Comparison of ENCODE assay signal across 19 cellular contexts in genomic region chr16:85369060-85369459, GRCh38.
DNase-seq lines count a peak whose midpoint lies in the region; ATAC-seq, FAIRE-seq and TF ChIP-seq lines count a peak whose summit lies in the region.
"Had no signal": no experiment of that assay in that cellular context is flagged by ENCODE, and none has a peak within 500 bp of the region (broad histone marks: within the 10 kb centered on the region; RNA-seq: fewer than 3 reads in every experiment).

No MANE protein-coding gene starts in this region.

- H2AK5ac ChIP-seq in trophoblast cell (ENCODE audit: low read length) = peak overlapping the region; percentile 51

- no peak overlapping the region for H3K4me2 ChIP-seq in HepG2 (ENCODE audit: low read depth, low read length)
- H3K4me2 ChIP-seq in trophoblast cell (ENCODE audit: low read length) = no peak overlapping the region

- WGBS in HepG2 (ENCODE audit: low lambda C conversion rate) = 29% methylated on average over 7 of the region's 7 CpGs
- 83% methylated on average over 1 of the region's 7 CpGs for WGBS in right lobe of liver (ENCODE audit: insufficient coverage, low coverage, low lambda C conversion rate, missing lambda C conversion rate)
- WGBS in adrenal gland, 4 donors = 60 to 82% (median 64%) methylated on average over 7 of the region's 7 CpGs
- WGBS in trophoblast cell (ENCODE audit: extremely low coverage, insufficient coverage, insufficient read length) = no CpG with 5 or more reads among the region's 7 CpGs

- H4K12ac ChIP-seq in trophoblast cell (ENCODE audit: low read depth, low read length) = no peak overlapping the region

- TF ChIP-seq POLR2A in HepG2 (IDR thresholded peaks at IDR 0.05; ENCODE audit: insufficient read depth in 1 of 2, low read depth in 2 of 2, low read length in 2 of 2) (no peak), right lobe of liver (IDR thresholded peaks at IDR 0.05) (no peak), adrenal gland (IDR thresholded peaks at IDR 0.05) (no peak)

- DNase-seq in HepG2 (ENCODE audit: low spot score) = no peak
- no peak for DNase-seq in right lobe of liver
- no peak for DNase-seq in adrenal gland
- no peak for DNase-seq in trophoblast cell
- no peak for DNase-seq in activated gamma-delta T cell (lab: John Stamatoyannopoulos, UW)
- no peak for DNase-seq in COLO829 (ENCODE audit: low spot score)
- no peak for DNase-seq in HTR-8/SVneo (ENCODE audit: insufficient read length, low spot score)
- DNase-seq: 8988T; Calu3; CD4-positive, alpha-beta memory T cell; DMS79 treated with DMSO at 0.1 percent for 48 hours; GF-D8; IMR-90; KBM-7 had no signal

- no peaks in the 10 kb centered on the region; the same call in 1 of the 2 replicates for H4K20me1 ChIP-seq in HepG2 (ENCODE audit: insufficient read depth, low read length)

- peak overlapping the region; percentile 6 for H3K14ac ChIP-seq in trophoblast cell (ENCODE audit: low read length)

- POLR2A ChIA-PET in HepG2 (lab: Yijun Ruan, JAX) = no interaction called here

- H2AFZ ChIP-seq in HepG2 (ENCODE audit: low read length) (no peak overlapping the region), trophoblast cell (ENCODE audit: insufficient read depth, low read length, poor library complexity) (no peak overlapping the region)
- H2AFZ ChIP-seq: GM23248 had no signal

- H4K91ac ChIP-seq in trophoblast cell (ENCODE audit: low read depth, low read length) = peak overlapping the region; percentile 22

- no TSS peak for BruUV-seq in HepG2 (replicated peaks; lab: Mats Ljungman, UMichigan)

- H3K23ac ChIP-seq in trophoblast cell (ENCODE audit: low read length) = no peak overlapping the region

- peak overlapping the region; percentile 55 for H2BK12ac ChIP-seq in trophoblast cell (ENCODE audit: low read length)

- H3K27ac ChIP-seq in HepG2 (ENCODE audit: extremely low read length, insufficient read depth, low read length) (no peak overlapping the region), right lobe of liver (no peak overlapping the region), adrenal gland (peak overlapping the region in 4 of 5 donors; percentile 69 to 92 (median 83)), trophoblast cell (ENCODE audit: low read depth, low read length) (no peak overlapping the region)
- H3K27ac ChIP-seq: BLaER1 had no signal

- in situ Hi-C loops in HepG2 (cut with HindIII; ENCODE audit: extremely low pct_ligation_motif_present, low pct_unique_long_range_greater_than_20kb) = no loop called here

- CTCF ChIA-PET in HepG2 (lab: Yijun Ruan, JAX; ENCODE audit: low intra/inter-chr PET ratio, low total read pairs) = interaction anchor here (0.8 to 1.8 kb wide), 5 partner anchors 194 to 351 kb away, joined by 3 to 9 read pairs (median 3); no protein-coding TSS in a partner anchor

- H3K9ac ChIP-seq in HepG2 (ENCODE audit: insufficient read depth, low read depth, low read length) = no peak overlapping the region
- no peak overlapping the region for H3K9ac ChIP-seq in trophoblast cell (ENCODE audit: low read length)
- H3K9ac ChIP-seq: BLaER1, GM23248 had no signal

- peaks cover 41% of the 10 kb centered on the region for H3K79me1 ChIP-seq in trophoblast cell (ENCODE audit: low read length)

- no peak overlapping the region for H3K4ac ChIP-seq in trophoblast cell (ENCODE audit: low read depth, low read length)

- H3K79me2 ChIP-seq in HepG2 (ENCODE audit: insufficient read depth, low read length) = no peaks in the 10 kb centered on the region
- peaks cover 17% of the 10 kb centered on the region for H3K79me2 ChIP-seq in trophoblast cell (ENCODE audit: control insufficient read depth, insufficient read depth, low read length, poor library complexity)

- H3K36me3 ChIP-seq in HepG2 (replicated peaks in 1 of 2; ENCODE audit: control insufficient read depth in 1 of 2, insufficient read depth in 2 of 2, low read length in 2 of 2) (no peaks in the 10 kb centered on the region), right lobe of liver (no peaks in the 10 kb centered on the region), adrenal gland (replicated peaks in 1 of 2) (no peaks in the 10 kb centered on the region), trophoblast cell (ENCODE audit: control insufficient read depth in 1 of 2, insufficient read depth in 2 of 2, low read length in 2 of 2) (no peaks in the 10 kb centered on the region)
- H3K36me3 ChIP-seq: BLaER1, HAP-1 had no signal

- H3K4me1 ChIP-seq in HepG2 (ENCODE audit: insufficient read depth, low read length) (peaks cover 6% of the 10 kb centered on the region), right lobe of liver (peaks cover 0 to 19% (median 3%) of the 10 kb centered on the region in 4 donors), adrenal gland (replicated peaks in 1 of 2) (peaks cover 32 to 69% of the 10 kb centered on the region in 2 donors), trophoblast cell (ENCODE audit: control insufficient read depth in 1 of 2, insufficient read depth in 2 of 2, low read length in 2 of 2) (peaks cover 44 to 46% of the 10 kb centered on the region in 2 experiments)
- H3K4me1 ChIP-seq: HAP-1 had no signal

- H4K8ac ChIP-seq in trophoblast cell (ENCODE audit: low read depth, low read length) = peak overlapping the region; percentile 3

- peak overlapping the region; percentile 35 for H2BK120ac ChIP-seq in trophoblast cell (ENCODE audit: insufficient read depth, low read length, poor library complexity)

- H3K9me3 ChIP-seq in HepG2 (ENCODE audit: low read length) = no peaks in the 10 kb centered on the region
- H3K9me3 ChIP-seq in right lobe of liver = no peaks in the 10 kb centered on the region
- no peaks in the 10 kb centered on the region for H3K9me3 ChIP-seq in adrenal gland (replicated peaks in 1 of 3)
- peaks cover 7% of the 10 kb centered on the region for H3K9me3 ChIP-seq in trophoblast cell (ENCODE audit: insufficient read depth, low read depth, low read length)
- H3K9me3 ChIP-seq: BLaER1, HAP-1 had no signal

- FAIRE-seq in HepG2 (lab: Jason Lieb, UNC) (no peak), HTR-8/SVneo (lab: Jason Lieb, UNC) (no peak)
- FAIRE-seq: GM19239 had no signal

- H2BK5ac ChIP-seq in trophoblast cell (ENCODE audit: low read depth, low read length, poor library complexity) = peak overlapping the region; percentile 1

- H3K4me3 ChIP-seq in HepG2 (replicated peaks in 1 of 3; ENCODE audit: insufficient read depth in 1 of 3, low read depth in 2 of 3, low read length in 3 of 3) (no peak overlapping the region), right lobe of liver (no peak overlapping the region), adrenal gland (no peak overlapping the region), trophoblast cell (ENCODE audit: low read depth, low read length) (no peak overlapping the region)
- H3K4me3 ChIP-seq: BLaER1, GM23248, HAP-1 had no signal

- no peak for TF ChIP-seq CTCF in HepG2 (CRISPR knock-in tag; IDR thresholded peaks at IDR 0.05)
- TF ChIP-seq CTCF in right lobe of liver (IDR thresholded peaks at IDR 0.05) = no peak
- no peak for TF ChIP-seq CTCF in adrenal gland (IDR thresholded peaks at IDR 0.05)

- no peak for TF ChIP-seq RAD21 in HepG2 (CRISPR knock-in tag; IDR thresholded peaks at IDR 0.05)

- no peak for TF ChIP-seq EP300 in HepG2 (IDR thresholded peaks at IDR 0.05; ENCODE audit: low read depth in 2 of 2, low read length in 2 of 2)
- no peak for TF ChIP-seq EP300 in HepG2 (CRISPR knock-in tag; IDR thresholded peaks at IDR 0.05; ENCODE audit: borderline replicate concordance)

- H3K27me3 ChIP-seq in HepG2 (ENCODE audit: control insufficient read depth in 1 of 2, insufficient read depth in 2 of 2, low read length in 2 of 2) = peaks cover 0 to 1% of the 10 kb centered on the region in 2 experiments; a peak in 2 of 5 replicates
- no peaks in the 10 kb centered on the region for H3K27me3 ChIP-seq in right lobe of liver
- H3K27me3 ChIP-seq in adrenal gland = no peaks in the 10 kb centered on the region
- H3K27me3 ChIP-seq in trophoblast cell (ENCODE audit: insufficient read depth, low read length) = no peaks in the 10 kb centered on the region
- H3K27me3 ChIP-seq: BLaER1 had no signal

- peak overlapping the region; percentile 5 for H3K18ac ChIP-seq in trophoblast cell (ENCODE audit: low read length)

- no peak for ATAC-seq in HepG2
- ATAC-seq in right lobe of liver = no peak
- ATAC-seq in HG03460 (IDR thresholded peaks at IDR 0.05; ENCODE audit: unreplicated experiment) = no peak

- intact Hi-C loops in HepG2 (cut with micrococcal nuclease; ENCODE audit: unreplicated experiment) (no loop called here), right lobe of liver (cut with DNase I) (no loop called here), adrenal gland (cut with DNase I) (no loop called here)

TF ChIP-seq in HepG2, 621 proteins besides CTCF, POLR2A, EP300 and RAD21:
- TF ChIP-seq ZNF121 (CRISPR knock-in tag; IDR thresholded peaks at IDR 0.05) = 0 out of 2 replicates have a peak, but pooled peaks have one; percentile 61
- TF ChIP-seq AFF4 (CRISPR knock-in tag; IDR thresholded peaks at IDR 0.05) = no peak
- no peak for TF ChIP-seq IKZF4 (CRISPR knock-in tag; IDR thresholded peaks at IDR 0.05; ENCODE audit: borderline replicate concordance, low read depth, not compliant biosample characterization)
- no peak for TF ChIP-seq ZFAT (CRISPR knock-in tag; conservative IDR thresholded peaks at IDR 0.05)

Comparison
In these comparisons a context has a peak if more than half of its experiments do, and no peak if none do; other contexts are left out.
1. H3K27ac ChIP-seq: peak in adrenal gland (4 of 5); none in HepG2 (single experiment), right lobe of liver (0 of 3) and trophoblast cell (single experiment).